In the genomic region with DNA sequence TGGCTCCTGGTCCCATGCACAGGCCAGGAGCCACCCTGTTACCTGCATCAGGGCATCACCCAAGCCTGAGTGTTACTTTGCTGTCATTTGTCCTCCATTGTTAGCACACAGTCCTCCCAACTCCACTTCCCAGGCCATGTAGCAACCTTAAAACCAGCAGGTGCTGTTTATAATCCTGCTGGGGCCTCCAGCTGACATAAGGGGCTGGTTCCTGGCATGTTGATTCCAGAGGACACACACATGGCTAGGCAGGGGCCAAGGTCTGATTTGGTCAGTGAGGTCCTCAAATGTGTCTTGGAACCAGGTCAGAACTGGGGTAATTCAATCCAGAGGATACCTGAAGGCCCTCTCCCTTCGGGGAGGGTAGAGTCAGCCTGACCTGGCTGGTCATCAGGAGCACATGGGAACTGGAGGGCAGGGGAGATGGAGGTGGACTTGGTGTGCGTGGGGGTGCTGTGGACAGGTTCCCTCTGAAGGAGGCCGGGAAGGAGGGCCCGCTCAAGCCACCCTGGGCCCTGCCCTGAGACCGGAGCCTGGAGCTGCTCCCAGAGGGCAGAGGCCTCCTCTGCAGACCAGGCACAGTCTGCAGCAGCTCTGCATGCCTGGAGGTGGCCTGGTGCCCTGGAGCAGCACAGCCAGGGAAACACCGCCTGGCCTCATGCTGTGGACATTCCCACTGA, we compare ENCODE assay signal across 1 cellular context.
TF ChIP-seq lines count a peak whose summit lies in the region.

No MANE protein-coding gene starts in this region.

TF ChIP-seq in WTC11, 78 proteins besides CTCF, POLR2A, EP300 and RAD21 (continued from another document):
- TF ChIP-seq, protein P1, sequence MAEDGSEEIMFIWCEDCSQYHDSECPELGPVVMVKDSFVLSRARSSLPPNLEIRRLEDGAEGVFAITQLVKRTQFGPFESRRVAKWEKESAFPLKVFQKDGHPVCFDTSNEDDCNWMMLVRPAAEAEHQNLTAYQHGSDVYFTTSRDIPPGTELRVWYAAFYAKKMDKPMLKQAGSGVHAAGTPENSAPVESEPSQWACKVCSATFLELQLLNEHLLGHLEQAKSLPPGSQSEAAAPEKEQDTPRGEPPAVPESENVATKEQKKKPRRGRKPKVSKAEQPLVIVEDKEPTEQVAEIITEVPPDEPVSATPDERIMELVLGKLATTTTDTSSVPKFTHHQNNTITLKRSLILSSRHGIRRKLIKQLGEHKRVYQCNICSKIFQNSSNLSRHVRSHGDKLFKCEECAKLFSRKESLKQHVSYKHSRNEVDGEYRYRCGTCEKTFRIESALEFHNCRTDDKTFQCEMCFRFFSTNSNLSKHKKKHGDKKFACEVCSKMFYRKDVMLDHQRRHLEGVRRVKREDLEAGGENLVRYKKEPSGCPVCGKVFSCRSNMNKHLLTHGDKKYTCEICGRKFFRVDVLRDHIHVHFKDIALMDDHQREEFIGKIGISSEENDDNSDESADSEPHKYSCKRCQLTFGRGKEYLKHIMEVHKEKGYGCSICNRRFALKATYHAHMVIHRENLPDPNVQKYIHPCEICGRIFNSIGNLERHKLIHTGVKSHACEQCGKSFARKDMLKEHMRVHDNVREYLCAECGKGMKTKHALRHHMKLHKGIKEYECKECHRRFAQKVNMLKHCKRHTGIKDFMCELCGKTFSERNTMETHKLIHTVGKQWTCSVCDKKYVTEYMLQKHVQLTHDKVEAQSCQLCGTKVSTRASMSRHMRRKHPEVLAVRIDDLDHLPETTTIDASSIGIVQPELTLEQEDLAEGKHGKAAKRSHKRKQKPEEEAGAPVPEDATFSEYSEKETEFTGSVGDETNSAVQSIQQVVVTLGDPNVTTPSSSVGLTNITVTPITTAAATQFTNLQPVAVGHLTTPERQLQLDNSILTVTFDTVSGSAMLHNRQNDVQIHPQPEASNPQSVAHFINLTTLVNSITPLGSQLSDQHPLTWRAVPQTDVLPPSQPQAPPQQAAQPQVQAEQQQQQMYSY (CRISPR knock-in tag; IDR thresholded peaks at IDR 0.05), result no peak
- TF ChIP-seq CREM (CRISPR knock-in tag; IDR thresholded peaks at IDR 0.05) (no peak), FOXP1 (CRISPR knock-in tag; IDR thresholded peaks at IDR 0.05; ENCODE audit: borderline replicate concordance) (no peak), CBFB (CRISPR knock-in tag; IDR thresholded peaks at IDR 0.05; ENCODE audit: low read depth) (no peak), FOXK1 (CRISPR knock-in tag; IDR thresholded peaks at IDR 0.05) (no peak), ESRRA (CRISPR knock-in tag; IDR thresholded peaks at IDR 0.05; ENCODE audit: borderline replicate concordance) (no peak), GRHL2 (CRISPR knock-in tag; IDR thresholded peaks at IDR 0.05; ENCODE audit: insufficient replicate concordance, severe bottlenecking) (no peak), CREB1 (CRISPR knock-in tag; IDR thresholded peaks at IDR 0.05) (no peak), OVOL2 (CRISPR knock-in tag; IDR thresholded peaks at IDR 0.05; ENCODE audit: borderline replicate concordance) (no peak), ZNF416 (CRISPR knock-in tag; IDR thresholded peaks at IDR 0.05) (no peak)
- TF ChIP-seq, protein P2, sequence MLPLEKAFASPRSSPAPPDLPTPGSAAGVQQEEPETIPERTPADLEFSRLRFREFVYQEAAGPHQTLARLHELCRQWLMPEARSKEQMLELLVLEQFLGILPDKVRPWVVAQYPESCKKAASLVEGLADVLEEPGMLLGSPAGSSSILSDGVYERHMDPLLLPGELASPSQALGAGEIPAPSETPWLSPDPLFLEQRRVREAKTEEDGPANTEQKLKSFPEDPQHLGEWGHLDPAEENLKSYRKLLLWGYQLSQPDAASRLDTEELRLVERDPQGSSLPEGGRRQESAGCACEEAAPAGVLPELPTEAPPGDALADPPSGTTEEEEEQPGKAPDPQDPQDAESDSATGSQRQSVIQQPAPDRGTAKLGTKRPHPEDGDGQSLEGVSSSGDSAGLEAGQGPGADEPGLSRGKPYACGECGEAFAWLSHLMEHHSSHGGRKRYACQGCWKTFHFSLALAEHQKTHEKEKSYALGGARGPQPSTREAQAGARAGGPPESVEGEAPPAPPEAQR (CRISPR knock-in tag; IDR thresholded peaks at IDR 0.05), result no peak
- TF ChIP-seq, protein P3, sequence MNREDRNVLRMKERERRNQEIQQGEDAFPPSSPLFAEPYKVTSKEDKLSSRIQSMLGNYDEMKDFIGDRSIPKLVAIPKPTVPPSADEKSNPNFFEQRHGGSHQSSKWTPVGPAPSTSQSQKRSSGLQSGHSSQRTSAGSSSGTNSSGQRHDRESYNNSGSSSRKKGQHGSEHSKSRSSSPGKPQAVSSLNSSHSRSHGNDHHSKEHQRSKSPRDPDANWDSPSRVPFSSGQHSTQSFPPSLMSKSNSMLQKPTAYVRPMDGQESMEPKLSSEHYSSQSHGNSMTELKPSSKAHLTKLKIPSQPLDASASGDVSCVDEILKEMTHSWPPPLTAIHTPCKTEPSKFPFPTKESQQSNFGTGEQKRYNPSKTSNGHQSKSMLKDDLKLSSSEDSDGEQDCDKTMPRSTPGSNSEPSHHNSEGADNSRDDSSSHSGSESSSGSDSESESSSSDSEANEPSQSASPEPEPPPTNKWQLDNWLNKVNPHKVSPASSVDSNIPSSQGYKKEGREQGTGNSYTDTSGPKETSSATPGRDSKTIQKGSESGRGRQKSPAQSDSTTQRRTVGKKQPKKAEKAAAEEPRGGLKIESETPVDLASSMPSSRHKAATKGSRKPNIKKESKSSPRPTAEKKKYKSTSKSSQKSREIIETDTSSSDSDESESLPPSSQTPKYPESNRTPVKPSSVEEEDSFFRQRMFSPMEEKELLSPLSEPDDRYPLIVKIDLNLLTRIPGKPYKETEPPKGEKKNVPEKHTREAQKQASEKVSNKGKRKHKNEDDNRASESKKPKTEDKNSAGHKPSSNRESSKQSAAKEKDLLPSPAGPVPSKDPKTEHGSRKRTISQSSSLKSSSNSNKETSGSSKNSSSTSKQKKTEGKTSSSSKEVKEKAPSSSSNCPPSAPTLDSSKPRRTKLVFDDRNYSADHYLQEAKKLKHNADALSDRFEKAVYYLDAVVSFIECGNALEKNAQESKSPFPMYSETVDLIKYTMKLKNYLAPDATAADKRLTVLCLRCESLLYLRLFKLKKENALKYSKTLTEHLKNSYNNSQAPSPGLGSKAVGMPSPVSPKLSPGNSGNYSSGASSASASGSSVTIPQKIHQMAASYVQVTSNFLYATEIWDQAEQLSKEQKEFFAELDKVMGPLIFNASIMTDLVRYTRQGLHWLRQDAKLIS (CRISPR knock-in tag; IDR thresholded peaks at IDR 0.05; ENCODE audit: borderline replicate concordance), result no peak
TF ChIP-seq in WTC11: peak in this region for 0.
